ENCODE assay signal across 9 cellular contexts in genomic region chr22:39446239-39446721, GRCh38. TPM values are rescaled to one million over a fixed set of nuclear protein-coding genes. Genes with fewer than 3 reads are reported as not detected.
A peak's percentile ranks its signal among the peaks of the same experiment; 100 is the strongest.
DNase-seq lines count a peak whose midpoint lies in the region; ATAC-seq and TF ChIP-seq lines count a peak whose summit lies in the region.
"Had no signal": no experiment of that assay in that cellular context is flagged by ENCODE, and none has a peak within 500 bp of the region (broad histone marks: within the 10 kb centered on the region; RNA-seq: fewer than 3 reads in every experiment).

No MANE protein-coding gene starts in this region.

- WGBS in gastroesophageal sphincter (ENCODE audit: low coverage in 1 of 2), 2 donors = 70% methylated on average over 2 of the region's 13 CpGs; no CpG with 5 or more reads in 1 of the 2 donors

- no peak for TF ChIP-seq EP300 in gastroesophageal sphincter (IDR thresholded peaks at IDR 0.05)

- H3K27me3 ChIP-seq in gastroesophageal sphincter = peaks cover 77% of the 10 kb centered on the region

- H3K4me1 ChIP-seq in gastroesophageal sphincter = no peaks in the 10 kb centered on the region

- H3K27ac ChIP-seq in gastroesophageal sphincter = no peak overlapping the region

- ATAC-seq in GM18505 (IDR thresholded peaks at IDR 0.05; ENCODE audit: unreplicated experiment) (peak; percentile 28), GM21447 (IDR thresholded peaks at IDR 0.05; ENCODE audit: unreplicated experiment) (peak; percentile 20), HG03520 (IDR thresholded peaks at IDR 0.05; ENCODE audit: unreplicated experiment) (peak; percentile 34), gastroesophageal sphincter (no peak)

- no peaks in the 10 kb centered on the region for H3K9me3 ChIP-seq in gastroesophageal sphincter

- no peak overlapping the region for H3K4me3 ChIP-seq in gastroesophageal sphincter
- H3K4me3 ChIP-seq: lung had no signal

- no peaks in the 10 kb centered on the region for H3K36me3 ChIP-seq in gastroesophageal sphincter

- DNase-seq in islet precursor cell (peak; percentile 82), NCI-H2081 treated with DMSO at 0.1 percent for 48 hours (lab: John Stamatoyannopoulos, UW) (no peak), NCI-H774 (lab: John Stamatoyannopoulos, UW) (no peak), NK-92 (lab: John Stamatoyannopoulos, UW; ENCODE audit: unreplicated experiment) (no peak)

- TF ChIP-seq CTCF in gastroesophageal sphincter (IDR thresholded peaks at IDR 0.05) = no peak

- TF ChIP-seq POLR2A in GM18505 (IDR thresholded peaks at IDR 0.05; ENCODE audit: borderline replicate concordance, extremely low read depth, insufficient read depth, insufficient read length) (no peak), gastroesophageal sphincter (IDR thresholded peaks at IDR 0.05) (no peak)

RNA-seq across cellular contexts. Expression of gene MGAT3, which starts 10.5 kb away (rescaled TPM):
- 1 to 10 TPM; 2.6 to 3.9 (median 2.9) TPM for total RNA-seq in gastroesophageal sphincter

RNA-seq across cellular contexts. Expression of gene TAB1, which starts 46.7 kb away (rescaled TPM):
- 10 to 100 TPM; 20.6 to 29.0 (median 23.8) TPM for total RNA-seq in gastroesophageal sphincter

RNA-seq across cellular contexts. Expression of gene MIEF1, which starts 55.8 kb away (rescaled TPM):
- 10 to 100 TPM; 17.8 to 28.3 (median 21.4) TPM for total RNA-seq in gastroesophageal sphincter
